In genomic region chr4:173735055-173735454, GRCh38 we compare ENCODE assay signal across 1 cellular context.
TF ChIP-seq lines count a peak whose summit lies in the region.

No MANE protein-coding gene starts in this region.

TF ChIP-seq in IMR-90, 13 proteins besides CTCF, POLR2A, EP300 and RAD21:
- TF ChIP-seq NFE2L2 (IDR thresholded peaks at IDR 0.05; ENCODE audit: low read depth, low read length) = no peak
- no peak for TF ChIP-seq ELK1 (IDR thresholded peaks at IDR 0.05; ENCODE audit: borderline replicate concordance, low read depth, low read length)
- no peak for TF ChIP-seq RFX5 (IDR thresholded peaks at IDR 0.05; ENCODE audit: low read depth, low read length)
- no peak for TF ChIP-seq BHLHE40 (IDR thresholded peaks at IDR 0.05; ENCODE audit: low read depth, low read length)
- TF ChIP-seq RCOR1 (IDR thresholded peaks at IDR 0.05; ENCODE audit: insufficient replicate concordance, low read length) = no peak
- no peak for TF ChIP-seq MAZ (IDR thresholded peaks at IDR 0.05; ENCODE audit: borderline replicate concordance, low read depth, low read length)
- TF ChIP-seq USF2 (IDR thresholded peaks at IDR 0.05; ENCODE audit: low read depth, low read length) = no peak
- no peak for TF ChIP-seq MAFK (IDR thresholded peaks at IDR 0.05; ENCODE audit: low read depth, low read length)
- TF ChIP-seq MXI1 (IDR thresholded peaks at IDR 0.05; ENCODE audit: borderline replicate concordance, low read depth, low read length) = no peak
- TF ChIP-seq SMC3 (IDR thresholded peaks at IDR 0.05; ENCODE audit: low read depth, low read length) = no peak
- no peak for TF ChIP-seq CEBPB (IDR thresholded peaks at IDR 0.05; ENCODE audit: low read depth, low read length)
- TF ChIP-seq FOS (IDR thresholded peaks at IDR 0.05; ENCODE audit: low read depth, low read length) = no peak
- TF ChIP-seq CHD1 (IDR thresholded peaks at IDR 0.05; ENCODE audit: low read depth, low read length) = no peak
